ENCODE assay signal across 9 cellular contexts in the genomic region with DNA sequence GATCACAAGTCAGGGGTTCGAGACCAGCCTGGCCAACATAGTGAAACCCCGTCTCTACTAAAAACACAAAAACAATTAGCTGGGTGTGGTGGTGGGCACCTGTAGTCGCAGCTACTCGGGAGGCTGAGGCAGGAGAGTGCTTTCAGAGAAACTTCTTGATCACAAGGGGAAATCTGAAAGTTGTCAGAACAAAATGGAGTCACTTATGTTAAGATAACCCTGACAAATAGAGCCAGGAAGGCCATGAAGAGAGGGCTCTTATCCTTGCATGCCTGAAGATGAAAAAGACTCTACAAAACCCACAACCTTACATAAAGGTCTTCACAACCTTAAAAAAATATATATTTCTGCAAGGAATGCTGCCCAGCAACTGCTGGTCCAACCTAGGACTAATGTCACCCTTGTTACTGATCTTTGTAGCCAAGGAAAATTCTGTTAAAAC. TPM values are rescaled to one million over a fixed set of nuclear protein-coding genes. Genes with fewer than 3 reads are reported as not detected.
DNase-seq lines count a peak whose midpoint lies in the region; ATAC-seq and TF ChIP-seq lines count a peak whose summit lies in the region.
"Had no signal": no experiment of that assay in that cellular context is flagged by ENCODE, and none has a peak within 500 bp of the region (broad histone marks: within the 10 kb centered on the region; RNA-seq: fewer than 3 reads in every experiment).

No MANE protein-coding gene starts in this region.

- H3K27me3 ChIP-seq in left lung (no peaks in the 10 kb centered on the region), stomach smooth muscle (ENCODE audit: control insufficient read depth in 1 of 2, insufficient read depth in 2 of 2, low read length in 2 of 2) (no peaks in the 10 kb centered on the region)

- H3K27ac ChIP-seq in left lung (peak overlapping the region in 1 of 2 donors; percentile 98), stomach smooth muscle (ENCODE audit: low read length) (no peak overlapping the region)

- DNase-seq in activated CD8-positive, alpha-beta memory T cell treated with anti-CD3 and anti-CD28 coated beads, Interleukin-2, amount 10 ng/mL, durations not matched to agents 7 days and 5 days = no peak
- no peak for DNase-seq in activated CD8-positive, alpha-beta memory T cell treated with anti-CD3 and anti-CD28 coated beads, Interleukin-2, amount 50 U/mL, for 48 hours
- no peak for DNase-seq in activated naive CD4-positive, alpha-beta T cell treated with anti-CD3 and anti-CD28 coated beads, Interleukin-2, amount 50 U/mL, for 72 hours (ENCODE audit: low spot score in 2 of 2)
- DNase-seq in left lung (no peak), COLO829 (ENCODE audit: low spot score) (no peak), DMS79 treated with DMSO at 0.1 percent for 48 hours (lab: John Stamatoyannopoulos, UW) (no peak)
- DNase-seq: NCI-H510A treated with DMSO at 0.1 percent for 48 hours had no signal

- peaks cover 69% of the 10 kb centered on the region for H3K4me1 Mint-ChIP-seq in activated CD8-positive, alpha-beta memory T cell treated with anti-CD3 and anti-CD28 coated beads, Interleukin-2, amount 10 ng/mL, durations not matched to agents 7 days and 5 days

- peaks cover 15 to 71% of the 10 kb centered on the region in 2 donors for H3K4me1 ChIP-seq in left lung
- H3K4me1 ChIP-seq in stomach smooth muscle (ENCODE audit: control insufficient read depth, insufficient read depth, low read length) = peaks cover 1% of the 10 kb centered on the region

- peak overlapping the region; percentile 97 for H3K4me3 Mint-ChIP-seq in activated CD8-positive, alpha-beta memory T cell treated with anti-CD3 and anti-CD28 coated beads, Interleukin-2, amount 10 ng/mL, durations not matched to agents 7 days and 5 days

- H3K27me3 Mint-ChIP-seq in activated CD8-positive, alpha-beta memory T cell treated with anti-CD3 and anti-CD28 coated beads, Interleukin-2, amount 10 ng/mL, durations not matched to agents 7 days and 5 days = no peaks in the 10 kb centered on the region

- H3K36me3 ChIP-seq in left lung = no peaks in the 10 kb centered on the region
- no peaks in the 10 kb centered on the region for H3K36me3 ChIP-seq in stomach smooth muscle (ENCODE audit: control insufficient read depth in 2 of 2, insufficient read depth in 2 of 2, low read length in 2 of 2)

- H3K4me3 ChIP-seq in left lung (peak overlapping the region; percentile 53 to 55), stomach smooth muscle (ENCODE audit: low read length in 2 of 2) (peak overlapping the region; percentile 95 to 100)

- H3K9ac ChIP-seq in stomach smooth muscle (ENCODE audit: low read length in 2 of 2) = no peak overlapping the region

- CTCF ChIA-PET in activated CD8-positive, alpha-beta memory T cell treated with anti-CD3 and anti-CD28 coated beads, Interleukin-2, amount 10 ng/mL, durations not matched to agents 7 days and 5 days (lab: Charles Lee) = no interaction called here

- H3K9me3 ChIP-seq in left lung (no peaks in the 10 kb centered on the region), stomach smooth muscle (ENCODE audit: control insufficient read depth in 2 of 2, low read length in 2 of 2) (no peaks in the 10 kb centered on the region)

- no peaks in the 10 kb centered on the region for H3K9me3 Mint-ChIP-seq in activated CD8-positive, alpha-beta memory T cell treated with anti-CD3 and anti-CD28 coated beads, Interleukin-2, amount 10 ng/mL, durations not matched to agents 7 days and 5 days (ENCODE audit: low read depth)
- H3K9me3 Mint-ChIP-seq in activated naive CD4-positive, alpha-beta T cell treated with anti-CD3 and anti-CD28 coated beads, Interleukin-2, amount 50 U/mL, for 72 hours = no peaks in the 10 kb centered on the region

- peaks cover 37% of the 10 kb centered on the region for H3K36me3 Mint-ChIP-seq in activated CD8-positive, alpha-beta memory T cell treated with anti-CD3 and anti-CD28 coated beads, Interleukin-2, amount 10 ng/mL, durations not matched to agents 7 days and 5 days
- peaks cover 6 to 7% of the 10 kb centered on the region in 2 donors for H3K36me3 Mint-ChIP-seq in activated naive CD4-positive, alpha-beta T cell treated with anti-CD3 and anti-CD28 coated beads, Interleukin-2, amount 50 U/mL, for 72 hours

- peak overlapping the region; percentile 100 for H3K27ac Mint-ChIP-seq in activated CD8-positive, alpha-beta memory T cell treated with anti-CD3 and anti-CD28 coated beads, Interleukin-2, amount 10 ng/mL, durations not matched to agents 7 days and 5 days
- peak overlapping the region; percentile 87 to 99 for H3K27ac Mint-ChIP-seq in activated naive CD4-positive, alpha-beta T cell treated with anti-CD3 and anti-CD28 coated beads, Interleukin-2, amount 50 U/mL, for 72 hours

- TF ChIP-seq CTCF in left lung (IDR thresholded peaks at IDR 0.05) = no peak

- no peak for ATAC-seq in activated CD8-positive, alpha-beta memory T cell treated with anti-CD3 and anti-CD28 coated beads, Interleukin-2, amount 10 ng/mL, durations not matched to agents 7 days and 5 days
- no peak for ATAC-seq in activated naive CD4-positive, alpha-beta T cell treated with anti-CD3 and anti-CD28 coated beads, Interleukin-2, amount 50 U/mL, for 72 hours
- ATAC-seq in left lung (no peak), HG02884 (IDR thresholded peaks at IDR 0.05; ENCODE audit: unreplicated experiment) (no peak)

- intact Hi-C loops in left lung (cut with DNase I) = no loop called here

RNA-seq across cellular contexts. Expression of a gene that starts 1.2 kb away (rescaled TPM):
- total RNA-seq in activated CD8-positive, alpha-beta memory T cell treated with anti-CD3 and anti-CD28 coated beads, Interleukin-2, amount 10 ng/mL, durations not matched to agents 7 days and 5 days = 100 to 1,000 TPM; 182 to 219 TPM
- 100 to 1,000 TPM in 1 of 2 donors, 10 to 100 TPM in 1; 99.5 to 147 TPM for total RNA-seq in activated naive CD4-positive, alpha-beta T cell treated with anti-CD3 and anti-CD28 coated beads, Interleukin-2, amount 50 U/mL, for 72 hours
- total RNA-seq in left lung = 10 to 100 TPM; 51.3 to 92.3 TPM

RNA-seq across cellular contexts. Expression of a gene that starts 15.3 kb away (rescaled TPM):
- total RNA-seq in activated CD8-positive, alpha-beta memory T cell treated with anti-CD3 and anti-CD28 coated beads, Interleukin-2, amount 10 ng/mL, durations not matched to agents 7 days and 5 days = under 1 TPM; 0.26 to 0.68 TPM
- total RNA-seq in activated naive CD4-positive, alpha-beta T cell treated with anti-CD3 and anti-CD28 coated beads, Interleukin-2, amount 50 U/mL, for 72 hours = under 1 TPM in 1 of 2 donors, not detected in 1; 0.31 TPM
- total RNA-seq in left lung = 1 to 10 TPM; 1.3 to 1.9 TPM
